In genomic region chr12:72273851-72274284, GRCh38 we compare ENCODE assay signal across 9 cellular contexts. TPM values are rescaled to one million over a fixed set of nuclear protein-coding genes. Genes with fewer than 3 reads are reported as not detected.
DNase-seq lines count a peak whose midpoint lies in the region; ATAC-seq and TF ChIP-seq lines count a peak whose summit lies in the region.
"Had no signal": no experiment of that assay in that cellular context is flagged by ENCODE, and none has a peak within 500 bp of the region (broad histone marks: within the 10 kb centered on the region; RNA-seq: fewer than 3 reads in every experiment).

No MANE protein-coding gene starts in this region.

- TF ChIP-seq CTCF in brain (conservative IDR thresholded peaks at IDR 0.05) (no peak), smooth muscle cell (IDR thresholded peaks at IDR 0.05; ENCODE audit: borderline replicate concordance, insufficient read depth, poor library complexity, severe bottlenecking) (no peak)

- H3K9me3 ChIP-seq in HAP-1, result no peaks in the 10 kb centered on the region
- no peaks in the 10 kb centered on the region for H3K9me3 ChIP-seq in iPS-20b (ENCODE audit: insufficient read depth, low read depth, low read length)
- no peaks in the 10 kb centered on the region for H3K9me3 ChIP-seq in smooth muscle cell (replicated peaks; ENCODE audit: low read depth)

- DNase-seq in HAP-1 (ENCODE audit: low spot score in 2 of 2), result peak in 1 of 2 experiments; percentile 15
- no peak for DNase-seq in smooth muscle cell (lab: John Stamatoyannopoulos, UW; ENCODE audit: unreplicated experiment)
- DNase-seq in activated naive CD4-positive, alpha-beta T cell (lab: John Stamatoyannopoulos, UW), result no peak
- no peak for DNase-seq in naive thymus-derived CD8-positive, alpha-beta T cell
- DNase-seq in stimulated activated CD4-positive, alpha-beta T cell treated with anti-CD3 and anti-CD28 coated beads, Interleukin-2, amount 100 ng/mL, for 48 hours, result no peak

- H2AFZ ChIP-seq in smooth muscle cell (ENCODE audit: low read depth), result peak overlapping the region; percentile 64

- no peaks in the 10 kb centered on the region for H4K20me1 ChIP-seq in smooth muscle cell (ENCODE audit: low read depth)

- no peaks in the 10 kb centered on the region for H3F3A ChIP-seq in smooth muscle cell (ENCODE audit: low read depth)

- no peak overlapping the region for H3K9ac ChIP-seq in iPS-20b (ENCODE audit: low read depth, low read length)
- H3K9ac ChIP-seq in smooth muscle cell (ENCODE audit: low read depth), result no peak overlapping the region

- no peaks in the 10 kb centered on the region for H3K79me2 ChIP-seq in smooth muscle cell (ENCODE audit: low read depth)

- H3K27me3 Mint-ChIP-seq in brain, result peaks cover 52% of the 10 kb centered on the region
- H3K27me3 Mint-ChIP-seq in naive thymus-derived CD8-positive, alpha-beta T cell, result peaks cover 31 to 56% (median 38%) of the 10 kb centered on the region in 5 donors

- no peaks in the 10 kb centered on the region for H3K36me3 Mint-ChIP-seq in brain
- peaks cover 0 to 4% (median 0%) of the 10 kb centered on the region in 3 donors for H3K36me3 Mint-ChIP-seq in naive thymus-derived CD8-positive, alpha-beta T cell

- POLR2A ChIA-PET in naive thymus-derived CD8-positive, alpha-beta T cell (lab: Charles Lee), result no interaction called here

- H3K4me2 ChIP-seq in smooth muscle cell, result peak overlapping the region; percentile 90

- in situ Hi-C loops in HAP-1 (cut with MboI; ENCODE audit: low sequenced_read_pairs), result no loop called here

- peaks cover 0 to 3% (median 0%) of the 10 kb centered on the region in 5 experiments for H3K9me3 Mint-ChIP-seq in brain
- peaks cover 0 to 9% (median 0%) of the 10 kb centered on the region in 9 donors for H3K9me3 Mint-ChIP-seq in naive thymus-derived CD8-positive, alpha-beta T cell

- no peak overlapping the region for H3K27ac ChIP-seq in iPS-20b (ENCODE audit: low read length)
- H3K27ac ChIP-seq in smooth muscle cell (ENCODE audit: low read depth), result no peak overlapping the region

- H3K27me3 ChIP-seq in HAP-1 (ENCODE audit: low read depth), result peaks cover 19% of the 10 kb centered on the region
- peaks cover 60% of the 10 kb centered on the region for H3K27me3 ChIP-seq in iPS-20b (ENCODE audit: insufficient read depth, low read length)
- H3K27me3 ChIP-seq in smooth muscle cell (ENCODE audit: low read depth), result peaks cover 22% of the 10 kb centered on the region

- 38% methylated on average over 16 of the region's 16 CpGs for WGBS in smooth muscle cell (ENCODE audit: low lambda C conversion rate)

- peak overlapping the region; percentile 76 to 97 (median 90) for H3K4me3 Mint-ChIP-seq in brain
- H3K4me3 Mint-ChIP-seq in naive thymus-derived CD8-positive, alpha-beta T cell, result peak overlapping the region in 4 of 10 donors; percentile 9 to 42 (median 30)

- ATAC-seq in naive thymus-derived CD8-positive, alpha-beta T cell, result no peak
- no peak for ATAC-seq in HG03520 (IDR thresholded peaks at IDR 0.05; ENCODE audit: unreplicated experiment)
- ATAC-seq: GM12878 had no signal

- peak overlapping the region in 1 of 5 experiments; percentile 28 for H3K27ac Mint-ChIP-seq in brain
- H3K27ac Mint-ChIP-seq in naive thymus-derived CD8-positive, alpha-beta T cell, result no peak overlapping the region

- H3K36me3 ChIP-seq in HAP-1 (replicated peaks) (no peaks in the 10 kb centered on the region), iPS-20b (ENCODE audit: insufficient read depth, low read depth, low read length) (no peaks in the 10 kb centered on the region), smooth muscle cell (ENCODE audit: low read depth) (no peaks in the 10 kb centered on the region)

- peaks cover 10% of the 10 kb centered on the region; the same call in 1 of the 2 replicates for H3K4me1 ChIP-seq in HAP-1
- H3K4me1 ChIP-seq in iPS-20b (ENCODE audit: insufficient read depth, low read length), result peaks cover 8% of the 10 kb centered on the region; the same call in 1 of the 2 replicates
- H3K4me1 ChIP-seq in smooth muscle cell (ENCODE audit: low read depth), result no peaks in the 10 kb centered on the region

- H3K4me3 ChIP-seq in HAP-1 (peak overlapping the region; percentile 54), iPS-20b (ENCODE audit: low read length) (peak overlapping the region; percentile 72), smooth muscle cell (peak overlapping the region; percentile 61)
- H3K4me3 ChIP-seq: GM12878 had no signal

- peaks cover 21% of the 10 kb centered on the region for H3K4me1 Mint-ChIP-seq in brain
- peaks cover 0 to 8% (median 2%) of the 10 kb centered on the region in 4 donors for H3K4me1 Mint-ChIP-seq in naive thymus-derived CD8-positive, alpha-beta T cell

RNA-seq across cellular contexts. Expression of gene TRHDE, which starts 1.7 kb away (rescaled TPM):
- polyA plus RNA-seq in brain (ENCODE audit: insufficient read depth, low read depth, low replicate concordance), result 0.29 TPM
- 0.81 and 12.5 TPM in 2 replicates for total RNA-seq in smooth muscle cell
- polyA plus RNA-seq in smooth muscle cell, result 0.06 and 0.32 TPM in 2 replicates
- total RNA-seq in naive thymus-derived CD8-positive, alpha-beta T cell, result not detected
- not detected for polyA plus RNA-seq in naive thymus-derived CD8-positive, alpha-beta T cell
- total RNA-seq: GM12878 had no signal
- polyA plus RNA-seq: GM12878 had no signal
